9 cellular contexts compared by ENCODE assay signal in the genomic region with DNA sequence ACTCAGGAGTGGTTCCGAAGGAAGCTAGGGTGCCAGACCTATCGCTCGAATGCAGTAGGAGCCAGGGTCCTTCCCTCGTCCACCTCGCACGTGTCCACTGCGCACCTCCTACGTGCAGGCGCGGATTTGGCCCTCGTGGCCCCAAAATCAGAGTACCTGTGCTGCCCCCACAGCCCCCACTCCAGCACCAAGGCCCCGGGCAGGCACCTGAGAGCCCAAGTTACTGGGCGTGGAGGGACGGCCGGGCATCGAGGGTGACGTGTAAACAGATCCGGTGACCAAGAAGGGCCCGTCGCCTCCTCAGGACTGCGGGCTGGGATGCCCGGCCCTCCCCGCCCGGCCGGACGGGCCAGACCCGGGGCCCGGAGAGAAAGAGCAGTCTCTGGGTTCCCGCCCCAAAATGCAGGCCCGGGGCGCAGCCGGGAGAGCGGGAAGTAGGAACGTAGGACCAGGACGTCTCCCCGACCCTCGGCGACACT. TPM values are rescaled to one million over a fixed set of nuclear protein-coding genes. Genes with fewer than 3 reads are reported as not detected.
DNase-seq lines count a peak whose midpoint lies in the region; ATAC-seq and TF ChIP-seq lines count a peak whose summit lies in the region.
"Had no signal": no experiment of that assay in that cellular context is flagged by ENCODE, and none has a peak within 500 bp of the region (broad histone marks: within the 10 kb centered on the region; RNA-seq: fewer than 3 reads in every experiment).

No MANE protein-coding gene starts in this region.

- H3K4me3 Mint-ChIP-seq in CD4-positive, alpha-beta T cell: peak overlapping the region; percentile 85

- no peaks in the 10 kb centered on the region for H3K9me3 ChIP-seq in CD4-positive, alpha-beta T cell (ENCODE audit: control insufficient read depth, low read length)
- H3K9me3 ChIP-seq in heart right ventricle: no peaks in the 10 kb centered on the region
- H3K9me3 ChIP-seq in gastrocnemius medialis: no peaks in the 10 kb centered on the region

- no peaks in the 10 kb centered on the region for H3K27me3 ChIP-seq in CD4-positive, alpha-beta T cell (ENCODE audit: control insufficient read depth, insufficient read depth, low read length)
- H3K27me3 ChIP-seq in heart right ventricle (no peaks in the 10 kb centered on the region), gastrocnemius medialis (no peaks in the 10 kb centered on the region)

- TF ChIP-seq POLR2A in gastrocnemius medialis (IDR thresholded peaks at IDR 0.05): no peak

- H3K36me3 ChIP-seq in heart right ventricle (peaks cover 0 to 37% (median 24%) of the 10 kb centered on the region in 9 donors), gastrocnemius medialis (peaks cover 0 to 36% of the 10 kb centered on the region in 2 donors)

- H3K4me1 Mint-ChIP-seq in CD4-positive, alpha-beta T cell (ENCODE audit: low read depth): peaks cover 27% of the 10 kb centered on the region

- intact Hi-C loops in CD4-positive, alpha-beta T cell (cut with DNase I, micrococcal nuclease): loop anchor here (1.0 to 10.0 kb wide), 5 partner anchors 15 to 199 kb away; a partner anchor contains a TSS
- intact Hi-C loops in heart right ventricle (cut with DNase I): loop anchor here in 8 of 10 donors (1.0 to 5.0 kb wide), 7 partner anchors 42 to 112 kb away; a partner anchor contains a TSS
- intact Hi-C loops in gastrocnemius medialis (cut with DNase I; ENCODE audit: low total_unique reads): loop anchor here (2.0 kb wide), 1 partner anchor 21 kb away; a partner anchor contains a TSS
- intact Hi-C loops in sciatic nerve (cut with DNase I): no loop called here

- H3K27ac ChIP-seq in CD4-positive, alpha-beta T cell (ENCODE audit: low read depth, low read length): no peak overlapping the region
- H3K27ac ChIP-seq in heart right ventricle (peak overlapping the region in 9 of 10 donors; percentile 79 to 98 (median 96)), gastrocnemius medialis (peak overlapping the region; percentile 86 to 99 (median 94))

- no peak for ATAC-seq in CD4-positive, alpha-beta T cell (ENCODE audit: poor library complexity)
- ATAC-seq in heart right ventricle (peak in 1 of 8 donors; percentile 5), gastrocnemius medialis (no peak), sciatic nerve (no peak)

- H3K36me3 Mint-ChIP-seq in CD4-positive, alpha-beta T cell (ENCODE audit: low read depth): peaks cover 32% of the 10 kb centered on the region

- 1% methylated on average over 38 of the region's 38 CpGs for WGBS in heart right ventricle, 2 donors

- in situ Hi-C loops in gastrocnemius medialis (cut with MboI; ENCODE audit: low sequenced_read_pairs in 4 of 4): loop anchor here in 2 of 4 donors (5.0 to 10.0 kb wide), 2 partner anchors 102 to 179 kb away; a partner anchor contains a TSS

- DNase-seq in CD4-positive, alpha-beta T cell: no peak
- no peak for DNase-seq in HFF-Myc (ENCODE audit: extremely low read depth, low read depth)
- DNase-seq in heart right ventricle: no peak
- DNase-seq in gastrocnemius medialis: peak in 1 of 2 donors; percentile 36
- DNase-seq in cerebellar cortex (ENCODE audit: low spot score): no peak
- DNase-seq in sciatic nerve (ENCODE audit: low spot score): no peak
- no peak for DNase-seq in hypothalamus (lab: John Stamatoyannopoulos, UW)

- POLR2A ChIA-PET in CD4-positive, alpha-beta T cell (lab: Charles Lee): interaction anchor here (0.9 to 4.4 kb wide), 10 partner anchors 21 to 138 kb away, joined by 3 to 157 read pairs (median 6); a partner anchor contains a TSS

- no peak for TF ChIP-seq CTCF in CD4-positive, alpha-beta T cell (IDR thresholded peaks at IDR 0.05)
- TF ChIP-seq CTCF in HFF-Myc (IDR thresholded peaks at IDR 0.05; ENCODE audit: low read depth, low read length, missing control alignments) (no peak), WI38 (IDR thresholded peaks at IDR 0.05; ENCODE audit: low read depth, low read length) (no peak), heart right ventricle (IDR thresholded peaks at IDR 0.05) (no peak), gastrocnemius medialis (IDR thresholded peaks at IDR 0.05 in 4 of 5, conservative IDR thresholded peaks at IDR 0.05 in 1 of 5) (no peak)

- CTCF ChIA-PET in CD4-positive, alpha-beta T cell (lab: Charles Lee): interaction anchor here (1.6 to 2.1 kb wide), 2 partner anchors 106 to 114 kb away, joined by 4 to 10 read pairs; no protein-coding TSS in a partner anchor

- no peaks in the 10 kb centered on the region for H3K27me3 Mint-ChIP-seq in CD4-positive, alpha-beta T cell

- H3K4me1 ChIP-seq in heart right ventricle (peaks cover 9 to 41% (median 35%) of the 10 kb centered on the region in 9 donors), gastrocnemius medialis (peaks cover 16 to 22% of the 10 kb centered on the region in 2 donors)

- peak overlapping the region; percentile 98 for H3K4me3 ChIP-seq in HFF-Myc (replicated peaks; ENCODE audit: low read depth, low read length)
- peak overlapping the region; percentile 84 for H3K4me3 ChIP-seq in WI38 (ENCODE audit: low read depth, low read length)
- peak overlapping the region; percentile 90 to 100 (median 98) for H3K4me3 ChIP-seq in heart right ventricle
- H3K4me3 ChIP-seq in gastrocnemius medialis: peak overlapping the region; percentile 87 to 98 (median 94)

- no peaks in the 10 kb centered on the region for H3K9me3 Mint-ChIP-seq in CD4-positive, alpha-beta T cell

- peak overlapping the region; percentile 33 for H3K27ac Mint-ChIP-seq in CD4-positive, alpha-beta T cell

RNA-seq across cellular contexts. Expression of a gene that starts 0.5 kb away (rescaled TPM):
- total RNA-seq in CD4-positive, alpha-beta T cell: 10 to 100 TPM; 55.5 to 65.5 TPM
- total RNA-seq in heart right ventricle (10 to 100 TPM; 36.3 to 54.7 (median 43.1) TPM), gastrocnemius medialis (10 to 100 TPM; 36.7 to 44.2 (median 38.4) TPM), sciatic nerve (91.6 TPM)
- 100 to 1,000 TPM in 1 of 2 donors, 10 to 100 TPM in 1; 81.8 to 105 TPM for polyA plus RNA-seq in heart right ventricle

RNA-seq across cellular contexts. Expression of a gene that starts 15.7 kb away (rescaled TPM):
- not detected for total RNA-seq in CD4-positive, alpha-beta T cell
- 1 to 10 TPM in 4 of 10 donors, under 1 TPM in 5, not detected in 1; 0.15 to 1.9 (median 0.69) TPM for total RNA-seq in heart right ventricle
- polyA plus RNA-seq in heart right ventricle: under 1 TPM in 1 of 2 donors, not detected in 1; 0.38 TPM
- not detected for total RNA-seq in gastrocnemius medialis
- total RNA-seq in sciatic nerve: 2.9 TPM

RNA-seq across cellular contexts. Expression of a gene that starts 21.0 kb away (rescaled TPM):
- total RNA-seq in CD4-positive, alpha-beta T cell: 10 to 100 TPM; 15.3 to 16.1 TPM
- total RNA-seq in heart right ventricle: 100 to 1,000 TPM; 113 to 303 (median 154) TPM
- 100 to 1,000 TPM in 1 of 2 donors, 10 to 100 TPM in 1; 41.5 to 103 TPM for polyA plus RNA-seq in heart right ventricle
- total RNA-seq in gastrocnemius medialis: 100 to 1,000 TPM in 2 of 4 donors, 10 to 100 TPM in 2; 64.2 to 111 (median 87.1) TPM
- 169 TPM for total RNA-seq in sciatic nerve

RNA-seq across cellular contexts. Expression of a gene that starts 39.5 kb away (rescaled TPM):
- total RNA-seq in CD4-positive, alpha-beta T cell: under 1 TPM; 0.08 to 0.19 TPM
- total RNA-seq in heart right ventricle (under 1 TPM; 0.25 to 0.95 (median 0.46) TPM), gastrocnemius medialis (under 1 TPM in 3 of 4 donors, not detected in 1; 0.10 to 0.47 (median 0.23) TPM), sciatic nerve (3.7 TPM)
- polyA plus RNA-seq in heart right ventricle: under 1 TPM; 0.29 to 0.57 TPM

RNA-seq across cellular contexts. Expression of a gene that starts 56.2 kb away (rescaled TPM):
- not detected for total RNA-seq in CD4-positive, alpha-beta T cell
- total RNA-seq in heart right ventricle (1 to 10 TPM in 2 of 10 donors, under 1 TPM in 8; 0.11 to 2.4 (median 0.53) TPM), gastrocnemius medialis (under 1 TPM in 2 of 4 donors, not detected in 2; 0.11 to 0.20 TPM), sciatic nerve (47.6 TPM)
- under 1 TPM in 1 of 2 donors, not detected in 1; 0.06 TPM for polyA plus RNA-seq in heart right ventricle
- total RNA-seq: HT1080 had no signal
